4 cellular contexts compared by ENCODE assay signal in the genomic region with DNA sequence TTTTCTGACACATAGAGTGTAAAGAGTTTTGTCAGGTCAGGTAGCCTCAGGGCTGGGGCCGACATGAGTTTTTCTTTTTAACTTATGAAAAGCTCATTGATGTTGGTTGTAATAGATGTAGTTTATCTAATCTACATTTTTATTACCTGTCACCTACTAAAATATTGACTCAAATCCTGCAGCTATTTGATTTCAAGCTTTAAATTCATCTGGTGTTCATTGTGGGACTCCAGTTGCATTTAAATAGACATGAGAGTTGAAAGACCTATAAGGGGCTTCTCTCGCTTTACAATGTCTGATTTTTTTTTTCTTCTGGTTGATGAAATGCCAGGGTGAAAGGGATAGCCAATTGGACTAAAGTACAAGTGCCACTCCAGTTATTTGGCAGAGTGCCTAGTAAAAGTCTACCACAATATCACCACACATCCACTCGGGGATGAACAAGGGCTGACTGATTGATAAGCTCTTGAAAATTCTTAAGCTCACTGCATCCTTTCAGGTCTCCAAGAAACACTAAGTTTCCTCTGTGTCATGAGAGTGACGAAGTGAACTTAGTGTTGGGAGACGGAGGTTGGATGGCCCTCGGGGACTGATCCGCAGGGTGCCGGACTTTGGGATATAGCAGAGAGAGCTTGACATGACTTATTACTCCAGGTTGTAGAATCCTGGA. TPM values are rescaled to one million over a fixed set of nuclear protein-coding genes. Genes with fewer than 3 reads are reported as not detected.
"Had no signal": no experiment of that assay in that cellular context is flagged by ENCODE, and none has a peak within 500 bp of the region (broad histone marks: within the 10 kb centered on the region; RNA-seq: fewer than 3 reads in every experiment).

No MANE protein-coding gene starts in this region.

RNA-seq across cellular contexts. Expression of a gene that starts 16.1 kb away (rescaled TPM):
- polyA plus RNA-seq: keratinocyte; naive thymus-derived CD4-positive, alpha-beta T cell; neural cell had no signal

RNA-seq across cellular contexts. Expression of a gene that starts 48.1 kb away (rescaled TPM):
- polyA plus RNA-seq: keratinocyte; naive thymus-derived CD4-positive, alpha-beta T cell; neural cell; ovary had no signal
